ENCODE assay signal across 19 cellular contexts in the genomic region with DNA sequence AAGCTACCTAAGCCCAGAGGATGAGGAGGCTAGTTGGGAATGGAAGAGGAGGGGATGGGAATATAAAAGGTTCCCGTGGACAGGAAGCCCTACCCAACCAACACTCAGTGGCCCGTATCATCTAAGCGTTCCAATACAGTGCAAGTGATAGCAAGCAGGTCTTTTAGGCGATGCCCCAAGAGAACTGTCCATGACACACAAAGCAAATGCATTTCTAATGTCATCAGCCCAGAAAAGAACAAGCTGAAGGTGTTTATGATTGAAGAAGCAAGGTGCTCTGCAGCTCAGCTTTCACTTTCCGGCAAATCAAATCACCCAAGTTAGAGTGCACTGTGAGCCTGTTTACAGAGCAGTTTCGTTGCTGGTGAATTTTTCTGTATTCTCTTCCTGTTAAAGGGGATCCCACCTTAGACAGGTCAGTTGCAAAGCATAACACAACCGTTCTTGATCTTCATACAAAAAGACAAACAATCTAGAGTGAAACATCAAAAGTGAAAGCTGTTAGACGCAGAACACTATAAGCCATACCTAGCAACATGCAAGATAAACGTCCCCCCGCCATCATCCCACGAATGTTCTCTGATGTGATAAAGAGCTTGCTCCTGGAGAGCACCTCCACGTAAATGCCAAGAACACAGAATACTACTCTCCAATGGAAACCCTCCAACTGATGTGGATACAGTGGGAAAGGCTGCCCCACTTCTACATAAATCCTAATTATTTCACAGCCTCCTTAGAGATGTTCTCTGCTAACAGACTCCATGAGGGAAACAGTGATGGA. TPM values are rescaled to one million over a fixed set of nuclear protein-coding genes. Genes with fewer than 3 reads are reported as not detected.
A peak's percentile ranks its signal among the peaks of the same experiment; 100 is the strongest.
DNase-seq lines count a peak whose midpoint lies in the region; ATAC-seq and TF ChIP-seq lines count a peak whose summit lies in the region.
"Had no signal": no experiment of that assay in that cellular context is flagged by ENCODE, and none has a peak within 500 bp of the region (broad histone marks: within the 10 kb centered on the region; RNA-seq: fewer than 3 reads in every experiment).

No MANE protein-coding gene starts in this region.

- TF ChIP-seq CTCF in MM.1S (IDR thresholded peaks at IDR 0.05; ENCODE audit: low read length) = no peak
- TF ChIP-seq CTCF in Panc1 (IDR thresholded peaks at IDR 0.05) = no peak
- no peak for TF ChIP-seq CTCF in type B pancreatic cell (conservative IDR thresholded peaks at IDR 0.05)

- peak overlapping the region; percentile 12; the same call in 1 of the 2 replicates for H3K4me2 ChIP-seq in MM.1S (ENCODE audit: low read depth, low read length)

- in situ Hi-C loops in Panc1 (cut with HindIII; ENCODE audit: low pct_unique_long_range_greater_than_20kb, low sequenced_read_pairs) = no loop called here

- no peaks in the 10 kb centered on the region for H3K27me3 Mint-ChIP-seq in type B pancreatic cell
- peaks cover 2 to 14% of the 10 kb centered on the region in 2 donors for H3K27me3 Mint-ChIP-seq in stimulated activated naive B cell treated with anti-CD40 and anti-IgM and Interleukin-4, amounts not matched to agents 10 μg/mL and 1 μg/mL and 100 μg/mL, for 72 hours
- peaks cover 7% of the 10 kb centered on the region for H3K27me3 Mint-ChIP-seq in activated naive CD4-positive, alpha-beta T cell treated with anti-CD3 and anti-CD28 coated beads for 36 hours (ENCODE audit: low read depth)

- ATAC-seq in Panc1 (no peak), left colon (peak; percentile 77), HG03159 (IDR thresholded peaks at IDR 0.05; ENCODE audit: unreplicated experiment) (no peak)
- ATAC-seq in stimulated activated naive B cell treated with anti-CD40 and anti-IgM and Interleukin-4, amounts not matched to agents 10 μg/mL and 1 μg/mL and 100 μg/mL, for 72 hours (replicated peaks) = no peak

- POLR2A ChIA-PET in Panc1 (lab: Charles Lee) = no interaction called here

- H3K79me2 ChIP-seq in MM.1S (ENCODE audit: low read length) = no peaks in the 10 kb centered on the region

- CTCF ChIA-PET in Panc1 (lab: Charles Lee) = no interaction called here
- CTCF ChIA-PET in activated naive CD4-positive, alpha-beta T cell treated with anti-CD3 and anti-CD28 coated beads for 36 hours (lab: Charles Lee) = no interaction called here

- H3K36me3 ChIP-seq in MM.1S (replicated peaks; ENCODE audit: insufficient read depth, low read length) = no peaks in the 10 kb centered on the region
- no peaks in the 10 kb centered on the region for H3K36me3 ChIP-seq in Panc1 (ENCODE audit: control insufficient read depth, insufficient read depth, low read length)

- H3K27me3 ChIP-seq in MM.1S (replicated peaks; ENCODE audit: insufficient read depth, low read length) = no peaks in the 10 kb centered on the region
- H3K27me3 ChIP-seq in Panc1 (ENCODE audit: control insufficient read depth, insufficient read depth, low read length) = peaks cover 16% of the 10 kb centered on the region

- no peak overlapping the region for H3K27ac ChIP-seq in MM.1S (ENCODE audit: low read length)
- no peak overlapping the region for H3K27ac ChIP-seq in Panc1 (ENCODE audit: low read length)
- H3K27ac ChIP-seq: RWPE1 had no signal

- no peaks in the 10 kb centered on the region for H3K4me1 Mint-ChIP-seq in type B pancreatic cell (ENCODE audit: unreplicated experiment)
- H3K4me1 Mint-ChIP-seq in stimulated activated naive B cell treated with anti-CD40 and anti-IgM and Interleukin-4, amounts not matched to agents 10 μg/mL and 1 μg/mL and 100 μg/mL, for 72 hours = no peaks in the 10 kb centered on the region
- H3K4me1 Mint-ChIP-seq in activated naive CD4-positive, alpha-beta T cell treated with anti-CD3 and anti-CD28 coated beads for 36 hours (ENCODE audit: low read depth) = no peaks in the 10 kb centered on the region

- H3K4me1 ChIP-seq in MM.1S (ENCODE audit: low read length) = no peaks in the 10 kb centered on the region
- H3K4me1 ChIP-seq in Panc1 (ENCODE audit: control insufficient read depth, insufficient read depth, low read length) = no peaks in the 10 kb centered on the region

- peak overlapping the region; percentile 8; the same call in 1 of the 2 replicates for H2AFZ ChIP-seq in MM.1S (ENCODE audit: low read length)

- DNase-seq in MM.1S = peak; percentile 25
- DNase-seq in Panc1 (ENCODE audit: low read depth, low spot score) = no peak
- DNase-seq in left colon = no peak
- DNase-seq in type B pancreatic cell (ENCODE audit: extremely low spot score, unreplicated experiment) = no peak
- no peak for DNase-seq in stimulated activated naive B cell treated with anti-CD40 and anti-IgM and Interleukin-4, amounts not matched to agents 10 μg/mL and 1 μg/mL and 100 μg/mL, for 72 hours
- no peak for DNase-seq in activated naive CD4-positive, alpha-beta T cell treated with anti-CD3 and anti-CD28 coated beads for 36 hours
- DNase-seq: C1 segment of cervical spinal cord; CD8-positive, alpha-beta memory T cell; DMS79; IMR-90; NCI-H1092; NCI-H1436 treated with DMSO at 0.1 percent for 48 hours; NCI-H2029; NCI-H446 treated with DMSO at 0.1 percent for 48 hours; NK-92 treated with Interleukin-12 subunit alpha and Interleukin-12 subunit beta, amount 100 ng/mL, for 24 hours; SIG-M5 had no signal

- no TSS peak for BruUV-seq in Panc1 (replicated peaks; lab: Mats Ljungman, UMichigan)

- intact Hi-C loops in Panc1 (cut with micrococcal nuclease; ENCODE audit: unreplicated experiment) = no loop called here
- intact Hi-C loops in left colon (cut with DNase I, micrococcal nuclease) = no loop called here
- intact Hi-C loops in activated naive CD4-positive, alpha-beta T cell treated with anti-CD3 and anti-CD28 coated beads for 36 hours (cut with micrococcal nuclease) = no loop called here

- no peak overlapping the region for H3K27ac Mint-ChIP-seq in type B pancreatic cell
- H3K27ac Mint-ChIP-seq in stimulated activated naive B cell treated with anti-CD40 and anti-IgM and Interleukin-4, amounts not matched to agents 10 μg/mL and 1 μg/mL and 100 μg/mL, for 72 hours = no peak overlapping the region
- H3K27ac Mint-ChIP-seq in activated naive CD4-positive, alpha-beta T cell treated with anti-CD3 and anti-CD28 coated beads for 36 hours = no peak overlapping the region
- H3K27ac Mint-ChIP-seq: CD8-positive, alpha-beta memory T cell had no signal

- H3K4me3 ChIP-seq in MM.1S (ENCODE audit: low read length) (peak overlapping the region; percentile 8; the same call in 1 of the 2 replicates), Panc1 (ENCODE audit: low read depth in 2 of 2, low read length in 2 of 2) (peak overlapping the region; percentile 14 to 24; a peak in 2 of 4 replicates)

- H3K36me3 Mint-ChIP-seq in type B pancreatic cell = peaks cover 4% of the 10 kb centered on the region
- no peaks in the 10 kb centered on the region for H3K36me3 Mint-ChIP-seq in stimulated activated naive B cell treated with anti-CD40 and anti-IgM and Interleukin-4, amounts not matched to agents 10 μg/mL and 1 μg/mL and 100 μg/mL, for 72 hours
- no peaks in the 10 kb centered on the region for H3K36me3 Mint-ChIP-seq in activated naive CD4-positive, alpha-beta T cell treated with anti-CD3 and anti-CD28 coated beads for 36 hours (ENCODE audit: low read depth)
- H3K36me3 Mint-ChIP-seq: CD8-positive, alpha-beta memory T cell had no signal

- H3K4me3 Mint-ChIP-seq in type B pancreatic cell = peak overlapping the region; percentile 40
- no peak overlapping the region for H3K4me3 Mint-ChIP-seq in stimulated activated naive B cell treated with anti-CD40 and anti-IgM and Interleukin-4, amounts not matched to agents 10 μg/mL and 1 μg/mL and 100 μg/mL, for 72 hours
- no peak overlapping the region for H3K4me3 Mint-ChIP-seq in activated naive CD4-positive, alpha-beta T cell treated with anti-CD3 and anti-CD28 coated beads for 36 hours

- no peaks in the 10 kb centered on the region for H3K9me2 ChIP-seq in MM.1S (replicated peaks; ENCODE audit: insufficient read depth, low read length)

- H3F3A ChIP-seq in MM.1S (ENCODE audit: insufficient read depth, low read length) = no peaks in the 10 kb centered on the region

- no peaks in the 10 kb centered on the region for H4K20me1 ChIP-seq in MM.1S (ENCODE audit: insufficient read depth, low read length)

- H3K9ac ChIP-seq in MM.1S (ENCODE audit: low read length) = no peak overlapping the region

- H3K9me3 Mint-ChIP-seq in type B pancreatic cell = no peaks in the 10 kb centered on the region
- no peaks in the 10 kb centered on the region for H3K9me3 Mint-ChIP-seq in stimulated activated naive B cell treated with anti-CD40 and anti-IgM and Interleukin-4, amounts not matched to agents 10 μg/mL and 1 μg/mL and 100 μg/mL, for 72 hours
- no peaks in the 10 kb centered on the region for H3K9me3 Mint-ChIP-seq in activated naive CD4-positive, alpha-beta T cell treated with anti-CD3 and anti-CD28 coated beads for 36 hours
- H3K9me3 Mint-ChIP-seq: CD8-positive, alpha-beta memory T cell had no signal

- no peaks in the 10 kb centered on the region for H3K9me3 ChIP-seq in MM.1S (replicated peaks; ENCODE audit: insufficient read depth, low read length)
- H3K9me3 ChIP-seq in Panc1 (ENCODE audit: control insufficient read depth, insufficient read depth, low read depth, low read length) = no peaks in the 10 kb centered on the region

RNA-seq across cellular contexts. Expression of gene PGBD5, which starts 54.0 kb away (rescaled TPM):
- total RNA-seq in Panc1 (2021; ENCODE audit: unreplicated experiment) (0.05 TPM), left colon (1 to 10 TPM; 2.0 to 3.0 TPM), type B pancreatic cell (ENCODE audit: low replicate concordance) (7.2 and 8.7 TPM in 2 replicates)
- 0.02 TPM for polyA plus RNA-seq in Panc1 (2012; ENCODE audit: insufficient read length)
- total RNA-seq in activated naive CD4-positive, alpha-beta T cell treated with anti-CD3 and anti-CD28 coated beads for 36 hours = not detected
- total RNA-seq: CD8-positive, alpha-beta memory T cell; OCI-LY7 had no signal
- polyA plus RNA-seq: CD8-positive, alpha-beta memory T cell had no signal
